In genomic region chr12:120457133-120457532, GRCh38 we compare ENCODE assay signal across 10 cellular contexts. TPM values are rescaled to one million over a fixed set of nuclear protein-coding genes. Genes with fewer than 3 reads are reported as not detected.
DNase-seq lines count a peak whose midpoint lies in the region; ATAC-seq, FAIRE-seq and TF ChIP-seq lines count a peak whose summit lies in the region.
"Had no signal": no experiment of that assay in that cellular context is flagged by ENCODE, and none has a peak within 500 bp of the region (broad histone marks: within the 10 kb centered on the region; RNA-seq: fewer than 3 reads in every experiment).

No MANE protein-coding gene starts in this region.

- RAD21 ChIA-PET in GM12878 (lab: Charles Lee; ENCODE audit: unreplicated experiment) = interaction anchor here (1.0 kb wide), 1 partner anchor 39 kb away, joined by 3 read pairs; the partner anchor contains the start of gene DYNLL1

- peak; percentile 21 to 48 (median 38); a peak in 4 of 6 replicates for TF ChIP-seq CTCF in GM12878 (IDR thresholded peaks at IDR 0.05 in 2 of 3, conservative IDR thresholded peaks at IDR 0.05 in 1 of 3; ENCODE audit: control insufficient read depth in 2 of 3, extremely low read depth in 1 of 3, insufficient read depth in 1 of 3, low read depth in 3 of 3, low read length in 3 of 3)
- TF ChIP-seq CTCF in natural killer cell (IDR thresholded peaks at IDR 0.05) = no peak
- TF ChIP-seq CTCF in spleen (IDR thresholded peaks at IDR 0.05 in 8 of 11, conservative IDR thresholded peaks at IDR 0.05 in 3 of 11) = peak in 1 of 11 experiments; percentile 34
- TF ChIP-seq CTCF in prostate gland (IDR thresholded peaks at IDR 0.05) = no peak

- H3K36me3 Mint-ChIP-seq in natural killer cell = no peaks in the 10 kb centered on the region

- H3K4me2 ChIP-seq in GM12878 (ENCODE audit: control insufficient read depth, insufficient read depth) = no peak overlapping the region

- H4K20me1 ChIP-seq in GM12878 (ENCODE audit: control insufficient read depth, insufficient read depth) = no peaks in the 10 kb centered on the region

- in situ Hi-C loops in GM12878 (cut with MboI) = no loop called here

- FAIRE-seq in GM12878 (lab: Jason Lieb, UNC) = no peak

- intact Hi-C loops in GM12878 (cut with micrococcal nuclease; ENCODE audit: unreplicated experiment) (no loop called here), natural killer cell (cut with micrococcal nuclease) (no loop called here), spleen (cut with DNase I; ENCODE audit: low total_unique reads) (no loop called here), prostate gland (cut with DNase I) (no loop called here)

- no peak overlapping the region for H2AFZ ChIP-seq in GM12878 (ENCODE audit: control insufficient read depth, low read depth, low read length)

- H3K27ac ChIP-seq in GM12878 (ENCODE audit: control insufficient read depth, insufficient read depth) (no peak overlapping the region), spleen (no peak overlapping the region), prostate gland (no peak overlapping the region)
- H3K27ac ChIP-seq: thyroid gland had no signal

- TF ChIP-seq POLR2A in GM12878 (IDR thresholded peaks at IDR 0.05; ENCODE audit: low read depth, low read length) (no peak), spleen (IDR thresholded peaks at IDR 0.05) (no peak), prostate gland (IDR thresholded peaks at IDR 0.05) (no peak)

- H3K79me2 ChIP-seq in GM12878 (ENCODE audit: control insufficient read depth, insufficient read depth, low read length) = no peaks in the 10 kb centered on the region

- no peaks in the 10 kb centered on the region for H3K4me1 ChIP-seq in GM12878 (ENCODE audit: control insufficient read depth, insufficient read depth, low read length)
- H3K4me1 ChIP-seq in spleen = peaks cover 0 to 13% (median 0%) of the 10 kb centered on the region in 6 donors
- H3K4me1 ChIP-seq in prostate gland (replicated peaks) = no peaks in the 10 kb centered on the region
- H3K4me1 ChIP-seq: thyroid gland had no signal

- peaks cover 0 to 5% of the 10 kb centered on the region in 2 donors for H3K4me1 Mint-ChIP-seq in natural killer cell
- H3K4me1 Mint-ChIP-seq: central memory CD8-positive, alpha-beta T cell had no signal

- no peaks in the 10 kb centered on the region for H3K9me3 Mint-ChIP-seq in natural killer cell
- H3K9me3 Mint-ChIP-seq: central memory CD8-positive, alpha-beta T cell had no signal

- 0 out of 2 replicates have a peak, but pooled peaks have one; percentile 18 for TF ChIP-seq RAD21 in GM12878 (IDR thresholded peaks at IDR 0.05; ENCODE audit: insufficient read depth, low read depth, low read length)

- H3K9ac ChIP-seq in GM12878 (ENCODE audit: control insufficient read depth, insufficient read depth, low read length) = no peak overlapping the region

- H3K4me3 ChIP-seq in GM12878 (no peak overlapping the region), spleen (no peak overlapping the region), prostate gland (no peak overlapping the region)
- H3K4me3 ChIP-seq: thyroid gland had no signal

- H3K27ac Mint-ChIP-seq in natural killer cell = peak overlapping the region; percentile 15 to 30

- peaks cover 20 to 43% of the 10 kb centered on the region in 2 experiments for H3K36me3 ChIP-seq in GM12878 (ENCODE audit: control insufficient read depth in 2 of 2, insufficient read depth in 2 of 2, low read length in 1 of 2)
- H3K36me3 ChIP-seq in spleen = peaks cover 0 to 98% (median 74%) of the 10 kb centered on the region in 6 donors
- H3K36me3 ChIP-seq in prostate gland = peaks cover 0 to 7% of the 10 kb centered on the region in 2 donors

- peak; percentile 60 for ATAC-seq in GM12878
- ATAC-seq in natural killer cell = peak in 2 of 3 donors; percentile 40 to 47

- CTCF ChIA-PET in GM12878 (lab: Yijun Ruan, JAX) = interaction anchor here (1.0 to 1.9 kb wide), 4 partner anchors 9 to 18 kb away, joined by 3 to 13 read pairs (median 6); partner anchors contain the start of gene SRSF9

- DNase-seq in ELF-1 (ENCODE audit: low read depth, low spot score) (peak; percentile 46), HuH-7.5 (ENCODE audit: low spot score) (peak; percentile 22), GM12878 (ENCODE audit: low read depth, low spot score) (no peak), natural killer cell (no peak), spleen (no peak), prostate gland (ENCODE audit: low spot score) (no peak)
- no peak for DNase-seq in stimulated activated CD4-positive, alpha-beta T cell treated with anti-CD3 and anti-CD28 coated beads, Interleukin-1b, Interleukin-23, amount 100 ng/mL, for 48 hours
- DNase-seq: kidney glomerular epithelial cell, thyroid gland had no signal

- H3K27me3 Mint-ChIP-seq in natural killer cell (ENCODE audit: low read depth in 2 of 2) = no peaks in the 10 kb centered on the region
- H3K27me3 Mint-ChIP-seq: central memory CD8-positive, alpha-beta T cell had no signal

- POLR2A ChIA-PET in GM12878 (lab: Charles Lee) = interaction anchor here (0.7 to 1.4 kb wide), 2 partner anchors 10 to 12 kb away, joined by 4 read pairs; no protein-coding TSS in a partner anchor

- no TSS peak for BruUV-seq in GM12878 (replicated peaks; lab: Mats Ljungman, UMichigan)

- WGBS in GM12878 (ENCODE audit: insufficient coverage, insufficient replicate concordance, low lambda C conversion rate, missing lambda C conversion rate) = 100% methylated on average over 6 of the region's 6 CpGs
- 85 to 96% (median 90%) methylated on average over 6 of the region's 6 CpGs for WGBS in spleen, 5 donors
- WGBS in prostate gland = 76% methylated on average over 6 of the region's 6 CpGs

- no peak overlapping the region for H3K4me3 Mint-ChIP-seq in natural killer cell
- H3K4me3 Mint-ChIP-seq: central memory CD8-positive, alpha-beta T cell had no signal

- TF ChIP-seq EP300 in GM12878 (IDR thresholded peaks at IDR 0.05; ENCODE audit: borderline replicate concordance in 1 of 2, control insufficient read depth in 1 of 2, low read depth in 2 of 2, low read length in 2 of 2) = no peak

- SMC1A ChIA-PET in GM12878 (lab: Charles Lee; ENCODE audit: uncharacterized antibody, unreplicated experiment) = interaction anchor here (0.6 to 2.4 kb wide), 6 partner anchors 11 to 681 kb away, joined by 3 to 5 read pairs (median 3); no protein-coding TSS in a partner anchor

- H3K27me3 ChIP-seq in GM12878 (replicated peaks in 1 of 2; ENCODE audit: control insufficient read depth in 2 of 2, insufficient read depth in 2 of 2, low read length in 1 of 2) (no peaks in the 10 kb centered on the region), spleen (replicated peaks in 1 of 7) (no peaks in the 10 kb centered on the region), prostate gland (replicated peaks; ENCODE audit: insufficient read depth) (no peaks in the 10 kb centered on the region)
- H3K27me3 ChIP-seq: thyroid gland had no signal

- H3K9me3 ChIP-seq in GM12878 (replicated peaks; ENCODE audit: control insufficient read depth, insufficient read depth, low read length) (no peaks in the 10 kb centered on the region), spleen (no peaks in the 10 kb centered on the region), prostate gland (no peaks in the 10 kb centered on the region)
- H3K9me3 ChIP-seq: thyroid gland had no signal

RNA-seq across cellular contexts. Expression of gene GATC, which starts 10.9 kb away (rescaled TPM):
- 21.0 and 21.2 TPM in 2 replicates for total RNA-seq in GM12878 (2013; cell fraction: nucleolus; rRNA removed)
- total RNA-seq in GM12878 (2014; rRNA removed) = 20.1 and 22.7 TPM in 2 replicates
- 21.7 and 22.0 TPM in 2 replicates for total RNA-seq in GM12878 (2014; rRNA removed; fragmentation: Illumina TruSeq; extraction: Trizol)
- 33.6 and 40.3 TPM in 2 replicates for total RNA-seq in GM12878 (2021)
- 6.1 TPM for polyA plus RNA-seq in GM12878 (2011; ENCODE audit: low read depth)
- polyA plus RNA-seq in GM12878 (2011; rRNA removed) = 29.8 and 39.8 TPM in 2 replicates
- polyA plus RNA-seq in GM12878 (2011; cell fraction: cytosol; rRNA removed) = 20.2 and 23.5 TPM in 2 replicates
- polyA plus RNA-seq in GM12878 (2011; cell fraction: nucleus; rRNA removed) = 21.3 and 23.0 TPM in 2 replicates
- polyA plus RNA-seq in GM12878 (2012) = 12.6 TPM in 2 replicates
- polyA plus RNA-seq in GM12878 (2014; fragmentation: Illumina TruSeq; extraction: Trizol) = 24.2 and 29.7 TPM in 2 replicates
- polyA plus RNA-seq in GM12878 (2014; fragmentation: Nextera tagmentation; extraction: Ambion mirVana) = 1 to 10 TPM; 5.1 to 9.6 TPM
- 14.5 and 17.2 TPM in 2 replicates for polyA plus RNA-seq in GM12878 (2014; rRNA removed)
- 10 to 100 TPM; 27.2 to 31.6 TPM for polyA plus RNA-seq in GM12878 (2016; fragmentation: Nextera tagmentation; extraction: Ambion mirVana)
- 15.2 and 16.9 TPM in 2 replicates for polyA minus RNA-seq in GM12878 (2011; rRNA and poly(A)+ RNA removed)
- polyA minus RNA-seq in GM12878 (2011; cell fraction: cytosol; rRNA and poly(A)+ RNA removed) = 6.0 and 8.0 TPM in 2 replicates
- 4.5 and 6.3 TPM in 2 replicates for polyA minus RNA-seq in GM12878 (2011; cell fraction: nucleus; rRNA and poly(A)+ RNA removed)
- total RNA-seq in natural killer cell = 10 to 100 TPM; 16.5 to 22.8 (median 20.5) TPM
- total RNA-seq in spleen = 10 to 100 TPM; 16.1 to 26.0 (median 23.3) TPM
- 10 to 100 TPM in 1 of 3 donors, 1 to 10 TPM in 2; 7.0 to 12.4 (median 8.9) TPM for polyA plus RNA-seq in spleen
- 10 to 100 TPM; 19.3 to 30.1 TPM for total RNA-seq in prostate gland

RNA-seq across cellular contexts. Expression of gene TRIAP1, which starts 10.9 kb away (rescaled TPM):
- 9.6 and 13.1 TPM in 2 replicates for total RNA-seq in GM12878 (2013; cell fraction: nucleolus; rRNA removed)
- total RNA-seq in GM12878 (2014; rRNA removed) (44.8 and 52.4 TPM in 2 replicates), GM12878 (2014; rRNA removed; fragmentation: Illumina TruSeq; extraction: Trizol) (57.0 and 60.0 TPM in 2 replicates), GM12878 (2021) (49.1 and 52.4 TPM in 2 replicates), natural killer cell (10 to 100 TPM; 21.3 to 25.8 (median 24.2) TPM), spleen (10 to 100 TPM; 10.2 to 15.9 (median 12.9) TPM), prostate gland (10 to 100 TPM; 15.7 to 21.9 TPM)
- 53.9 TPM for polyA plus RNA-seq in GM12878 (2011; ENCODE audit: low read depth)
- polyA plus RNA-seq in GM12878 (2011; rRNA removed) (92.7 and 128 TPM in 2 replicates), GM12878 (2014; fragmentation: Illumina TruSeq; extraction: Trizol) (68.9 and 81.6 TPM in 2 replicates), GM12878 (2014; fragmentation: Nextera tagmentation; extraction: Ambion mirVana) (100 to 1,000 TPM; 308 to 346 TPM), GM12878 (2014; rRNA removed) (56.6 and 60.9 TPM in 2 replicates), GM12878 (2016; fragmentation: Nextera tagmentation; extraction: Ambion mirVana) (100 to 1,000 TPM; 174 to 189 TPM), spleen (10 to 100 TPM; 31.0 to 35.9 (median 34.1) TPM)
- 30.2 and 35.4 TPM in 2 replicates for polyA plus RNA-seq in GM12878 (2011; cell fraction: cytosol; rRNA removed)
- 25.1 and 25.4 TPM in 2 replicates for polyA plus RNA-seq in GM12878 (2011; cell fraction: nucleus; rRNA removed)
- polyA plus RNA-seq in GM12878 (2012) = 45.2 and 60.5 TPM in 2 replicates
- 15.7 and 19.7 TPM in 2 replicates for polyA minus RNA-seq in GM12878 (2011; rRNA and poly(A)+ RNA removed)
- 11.6 and 13.4 TPM in 2 replicates for polyA minus RNA-seq in GM12878 (2011; cell fraction: cytosol; rRNA and poly(A)+ RNA removed)
- polyA minus RNA-seq in GM12878 (2011; cell fraction: nucleus; rRNA and poly(A)+ RNA removed) = 9.3 and 10.2 TPM in 2 replicates

RNA-seq across cellular contexts. Expression of gene SRSF9, which starts 12.4 kb away (rescaled TPM):
- 119 and 121 TPM in 2 replicates for total RNA-seq in GM12878 (2013; cell fraction: nucleolus; rRNA removed)
- 141 and 182 TPM in 2 replicates for total RNA-seq in GM12878 (2014; rRNA removed)
- total RNA-seq in GM12878 (2014; rRNA removed; fragmentation: Illumina TruSeq; extraction: Trizol) = 180 and 190 TPM in 2 replicates
- total RNA-seq in GM12878 (2021) = 231 and 241 TPM in 2 replicates
- polyA plus RNA-seq in GM12878 (2011; ENCODE audit: low read depth) = 121 TPM
- 173 and 179 TPM in 2 replicates for polyA plus RNA-seq in GM12878 (2011; rRNA removed)
- polyA plus RNA-seq in GM12878 (2011; cell fraction: cytosol; rRNA removed) = 125 and 127 TPM in 2 replicates
- polyA plus RNA-seq in GM12878 (2011; cell fraction: nucleus; rRNA removed) = 131 and 153 TPM in 2 replicates
- 138 and 188 TPM in 2 replicates for polyA plus RNA-seq in GM12878 (2012)
- polyA plus RNA-seq in GM12878 (2014; fragmentation: Illumina TruSeq; extraction: Trizol) = 146 and 153 TPM in 2 replicates
- polyA plus RNA-seq in GM12878 (2014; fragmentation: Nextera tagmentation; extraction: Ambion mirVana) = 10 to 100 TPM; 56.2 to 96.4 TPM
- 251 and 272 TPM in 2 replicates for polyA plus RNA-seq in GM12878 (2014; rRNA removed)
- 100 to 1,000 TPM; 422 to 510 TPM for polyA plus RNA-seq in GM12878 (2016; fragmentation: Nextera tagmentation; extraction: Ambion mirVana)
- 81.3 and 89.2 TPM in 2 replicates for polyA minus RNA-seq in GM12878 (2011; rRNA and poly(A)+ RNA removed)
- polyA minus RNA-seq in GM12878 (2011; cell fraction: cytosol; rRNA and poly(A)+ RNA removed) = 52.2 and 56.4 TPM in 2 replicates
- 48.6 and 67.9 TPM in 2 replicates for polyA minus RNA-seq in GM12878 (2011; cell fraction: nucleus; rRNA and poly(A)+ RNA removed)
- total RNA-seq in natural killer cell = 100 to 1,000 TPM; 175 to 191 (median 179) TPM
- 100 to 1,000 TPM; 107 to 166 (median 142) TPM for total RNA-seq in spleen
- polyA plus RNA-seq in spleen = 100 to 1,000 TPM; 119 to 160 (median 143) TPM
- total RNA-seq in prostate gland = 100 to 1,000 TPM in 1 of 2 donors, 10 to 100 TPM in 1; 98.7 to 131 TPM

RNA-seq across cellular contexts. Expression of gene COX6A1, which starts 19.2 kb away (rescaled TPM):
- 62.1 and 62.4 TPM in 2 replicates for total RNA-seq in GM12878 (2013; cell fraction: nucleolus; rRNA removed)
- total RNA-seq in GM12878 (2014; rRNA removed) (929 and 945 TPM in 2 replicates), GM12878 (2014; rRNA removed; fragmentation: Illumina TruSeq; extraction: Trizol) (406 and 408 TPM in 2 replicates), GM12878 (2021) (411 and 444 TPM in 2 replicates), natural killer cell (100 to 1,000 TPM; 152 to 189 (median 163) TPM), spleen (100 to 1,000 TPM; 182 to 427 (median 190) TPM), prostate gland (100 to 1,000 TPM; 616 to 965 TPM)
- polyA plus RNA-seq in GM12878 (2011; ENCODE audit: low read depth) = 201 TPM
- polyA plus RNA-seq in GM12878 (2011; rRNA removed) (485 and 767 TPM in 2 replicates), GM12878 (2014; fragmentation: Illumina TruSeq; extraction: Trizol) (243 and 574 TPM in 2 replicates), GM12878 (2014; fragmentation: Nextera tagmentation; extraction: Ambion mirVana) (1,000 to 10,000 TPM; 2,509 to 2,723 TPM), GM12878 (2014; rRNA removed) (1,110 and 1,170 TPM in 2 replicates), GM12878 (2016; fragmentation: Nextera tagmentation; extraction: Ambion mirVana) (1,000 to 10,000 TPM; 1,109 to 1,208 TPM), spleen (100 to 1,000 TPM; 382 to 551 (median 480) TPM)
- 1,553 and 1,830 TPM in 2 replicates for polyA plus RNA-seq in GM12878 (2011; cell fraction: cytosol; rRNA removed)
- polyA plus RNA-seq in GM12878 (2011; cell fraction: nucleus; rRNA removed) = 1,659 and 2,699 TPM in 2 replicates
- polyA plus RNA-seq in GM12878 (2012) = 432 and 455 TPM in 2 replicates
- 290 and 435 TPM in 2 replicates for polyA minus RNA-seq in GM12878 (2011; rRNA and poly(A)+ RNA removed)
- polyA minus RNA-seq in GM12878 (2011; cell fraction: cytosol; rRNA and poly(A)+ RNA removed) = 96.6 and 139 TPM in 2 replicates
- 215 and 226 TPM in 2 replicates for polyA minus RNA-seq in GM12878 (2011; cell fraction: nucleus; rRNA and poly(A)+ RNA removed)

RNA-seq across cellular contexts. Expression of gene DYNLL1, which starts 38.8 kb away (rescaled TPM):
- 40.6 and 44.1 TPM in 2 replicates for total RNA-seq in GM12878 (2013; cell fraction: nucleolus; rRNA removed)
- total RNA-seq in GM12878 (2014; rRNA removed) = 217 and 280 TPM in 2 replicates
- total RNA-seq in GM12878 (2014; rRNA removed; fragmentation: Illumina TruSeq; extraction: Trizol) = 341 and 355 TPM in 2 replicates
- 239 and 249 TPM in 2 replicates for total RNA-seq in GM12878 (2021)
- polyA plus RNA-seq in GM12878 (2011; ENCODE audit: low read depth) = 278 TPM
- polyA plus RNA-seq in GM12878 (2011; rRNA removed) = 366 and 389 TPM in 2 replicates
- polyA plus RNA-seq in GM12878 (2011; cell fraction: cytosol; rRNA removed) = 326 and 330 TPM in 2 replicates
- 212 and 217 TPM in 2 replicates for polyA plus RNA-seq in GM12878 (2011; cell fraction: nucleus; rRNA removed)
- 234 and 299 TPM in 2 replicates for polyA plus RNA-seq in GM12878 (2012)
- polyA plus RNA-seq in GM12878 (2014; fragmentation: Illumina TruSeq; extraction: Trizol) = 351 and 393 TPM in 2 replicates
- 100 to 1,000 TPM; 744 to 796 TPM for polyA plus RNA-seq in GM12878 (2014; fragmentation: Nextera tagmentation; extraction: Ambion mirVana)
- 342 and 435 TPM in 2 replicates for polyA plus RNA-seq in GM12878 (2014; rRNA removed)
- polyA plus RNA-seq in GM12878 (2016; fragmentation: Nextera tagmentation; extraction: Ambion mirVana) = 100 to 1,000 TPM; 586 to 593 TPM
- polyA minus RNA-seq in GM12878 (2011; rRNA and poly(A)+ RNA removed) = 73.6 and 113 TPM in 2 replicates
- 63.4 and 68.0 TPM in 2 replicates for polyA minus RNA-seq in GM12878 (2011; cell fraction: cytosol; rRNA and poly(A)+ RNA removed)
- polyA minus RNA-seq in GM12878 (2011; cell fraction: nucleus; rRNA and poly(A)+ RNA removed) = 38.3 and 49.9 TPM in 2 replicates
- 100 to 1,000 TPM in 1 of 3 donors, 10 to 100 TPM in 2; 69.7 to 110 (median 77.2) TPM for total RNA-seq in natural killer cell
- total RNA-seq in spleen = 100 to 1,000 TPM in 6 of 7 donors, 10 to 100 TPM in 1; 84.1 to 220 (median 152) TPM
- polyA plus RNA-seq in spleen = 100 to 1,000 TPM; 164 to 338 (median 313) TPM
- 100 to 1,000 TPM; 166 to 303 TPM for total RNA-seq in prostate gland

Comparison
In these comparisons a context has a peak if more than half of its experiments do, and no peak if none do; other contexts are left out.
1. DNase-seq: peak in ELF-1 (single experiment) and HuH-7.5 (single experiment); none in GM12878 (single experiment), natural killer cell (single experiment), stimulated activated CD4-positive, alpha-beta T cell treated with anti-CD3 and anti-CD28 coated beads, Interleukin-1b, Interleukin-23, amount 100 ng/mL, for 48 hours (single experiment), spleen (single experiment) and prostate gland (single experiment).
2. CTCF ChIP-seq: peak in GM12878 (3 of 3); none in natural killer cell (single experiment) and prostate gland (0 of 4).